ENCODE assay signal across 14 cellular contexts in the genomic region with DNA sequence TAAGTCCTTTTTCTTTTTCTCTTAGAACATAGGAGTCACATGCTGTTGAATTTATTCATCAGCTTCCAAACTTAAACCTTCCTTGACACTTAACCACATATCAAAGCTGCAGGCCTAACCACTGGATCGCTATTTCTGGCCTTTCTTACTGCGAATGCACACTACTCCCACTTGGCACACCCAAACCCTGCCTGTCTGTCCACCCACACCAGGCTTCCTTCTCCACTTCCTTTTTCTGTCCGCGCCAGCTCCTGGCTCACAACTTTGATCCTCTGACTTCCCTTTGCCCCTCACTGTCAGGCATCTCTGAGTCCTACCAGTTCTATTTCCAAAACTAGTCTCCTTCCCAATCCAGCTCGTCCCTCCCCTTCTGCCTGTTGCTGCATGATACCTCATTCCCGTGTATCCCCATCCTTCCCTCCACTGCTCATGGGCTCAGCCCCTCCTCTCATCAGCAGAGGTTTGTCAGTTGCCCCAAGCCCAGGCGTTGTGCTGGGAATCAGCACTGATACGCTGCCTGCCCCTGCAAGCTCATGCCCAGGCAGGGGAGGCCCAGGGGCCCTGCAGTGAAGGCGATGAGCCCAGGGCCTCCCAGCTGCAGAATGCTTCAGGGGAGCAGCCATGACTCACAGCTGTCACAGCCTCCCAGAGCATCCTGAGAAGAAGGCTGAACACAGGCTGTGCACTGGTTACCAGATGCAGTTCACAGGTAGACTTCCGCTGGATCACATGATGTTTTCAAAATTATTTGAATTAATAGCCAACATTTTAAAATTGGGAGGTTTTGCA.
DNase-seq lines count a peak whose midpoint lies in the region; ATAC-seq and TF ChIP-seq lines count a peak whose summit lies in the region.
"Had no signal": no experiment of that assay in that cellular context is flagged by ENCODE, and none has a peak within 500 bp of the region (broad histone marks: within the 10 kb centered on the region; RNA-seq: fewer than 3 reads in every experiment).

No MANE protein-coding gene starts in this region.

- H3K27me3 ChIP-seq in foreskin keratinocyte, result no peaks in the 10 kb centered on the region
- no peaks in the 10 kb centered on the region for H3K27me3 ChIP-seq in CD8-positive, alpha-beta T cell (ENCODE audit: insufficient read depth, low read length)
- H3K27me3 ChIP-seq: stomach had no signal

- POLR2A ChIA-PET in CD8-positive, alpha-beta T cell (lab: Charles Lee), result no interaction called here

- peaks cover 36% of the 10 kb centered on the region for H3K36me3 Mint-ChIP-seq in CD8-positive, alpha-beta T cell

- H3K4me3 ChIP-seq in CD8-positive, alpha-beta T cell (ENCODE audit: low read depth, low read length), result no peak overlapping the region
- H3K4me3 ChIP-seq: stomach had no signal

- TF ChIP-seq CTCF in foreskin keratinocyte (conservative IDR thresholded peaks at IDR 0.05), result no peak
- TF ChIP-seq CTCF in CD8-positive, alpha-beta T cell (IDR thresholded peaks at IDR 0.05), result no peak

- CTCF ChIA-PET in CD8-positive, alpha-beta T cell (lab: Charles Lee), result no interaction called here

- H3K36me3 ChIP-seq in CD8-positive, alpha-beta T cell (ENCODE audit: insufficient read depth, low read length), result no peaks in the 10 kb centered on the region

- H3K4me3 Mint-ChIP-seq in CD8-positive, alpha-beta T cell, result no peak overlapping the region

- H3K9me3 ChIP-seq in CD8-positive, alpha-beta T cell (ENCODE audit: low read length), result no peaks in the 10 kb centered on the region
- H3K9me3 ChIP-seq: stomach had no signal

- H3K9me3 Mint-ChIP-seq in CD8-positive, alpha-beta T cell, result no peaks in the 10 kb centered on the region

- H3K4me1 Mint-ChIP-seq in CD8-positive, alpha-beta T cell (ENCODE audit: low read depth), result no peaks in the 10 kb centered on the region

- H3K4me1 ChIP-seq in foreskin keratinocyte, result no peaks in the 10 kb centered on the region
- no peaks in the 10 kb centered on the region for H3K4me1 ChIP-seq in CD8-positive, alpha-beta T cell (ENCODE audit: insufficient read depth, low read length)

- DNase-seq in NCI-H1694 treated with DMSO at 0.1 percent for 48 hours (lab: John Stamatoyannopoulos, UW), result peak; percentile 21
- no peak for DNase-seq in NCI-H1694 (lab: John Stamatoyannopoulos, UW)
- peak; percentile 87 for DNase-seq in SKM-1 (lab: John Stamatoyannopoulos, UW; ENCODE audit: unreplicated experiment)
- peak; percentile 9 to 38 for DNase-seq in foreskin keratinocyte
- peak; percentile 5 for DNase-seq in pulmonary artery endothelial cell (ENCODE audit: low read depth, low spot score)
- DNase-seq in CD8-positive, alpha-beta T cell, result no peak
- DNase-seq: 8988T, DND-41, NCI-H1105 treated with DMSO at 0.1 percent for 48 hours, NCI-H774, stomach, T-helper 1 cell had no signal

- intact Hi-C loops in CD8-positive, alpha-beta T cell (cut with DNase I, micrococcal nuclease), result no loop called here

- ATAC-seq in foreskin keratinocyte, result peak; percentile 87
- no peak for ATAC-seq in HG03045 (IDR thresholded peaks at IDR 0.05; ENCODE audit: unreplicated experiment)
- no peak for ATAC-seq in GM21529 (IDR thresholded peaks at IDR 0.05; ENCODE audit: unreplicated experiment)
- no peak for ATAC-seq in CD8-positive, alpha-beta T cell

- H3K27ac Mint-ChIP-seq in CD8-positive, alpha-beta T cell, result no peak overlapping the region

- no peak overlapping the region for H3K27ac ChIP-seq in foreskin keratinocyte
- no peak overlapping the region for H3K27ac ChIP-seq in CD8-positive, alpha-beta T cell (ENCODE audit: low read depth, low read length)
- H3K27ac ChIP-seq: stomach had no signal

- no peaks in the 10 kb centered on the region for H3K27me3 Mint-ChIP-seq in CD8-positive, alpha-beta T cell (ENCODE audit: low read depth)

Comparison
In these comparisons a context has a peak if more than half of its experiments do, and no peak if none do; other contexts are left out.
1. DNase-seq: peak in NCI-H1694 treated with DMSO at 0.1 percent for 48 hours (single experiment), SKM-1 (single experiment), foreskin keratinocyte (2 of 2) and pulmonary artery endothelial cell (single experiment); none in NCI-H1694 (single experiment) and CD8-positive, alpha-beta T cell (0 of 7).